In genomic region chr10:24463683-24464426, GRCh38 we compare ENCODE assay signal across 8 cellular contexts.
DNase-seq lines count a peak whose midpoint lies in the region; ATAC-seq, FAIRE-seq and TF ChIP-seq lines count a peak whose summit lies in the region.

No MANE protein-coding gene starts in this region.

- peaks cover 48% of the 10 kb centered on the region for H3K4me1 ChIP-seq in mammary epithelial cell (ENCODE audit: insufficient read depth, low read length)
- no peaks in the 10 kb centered on the region for H3K4me1 ChIP-seq in naive thymus-derived CD4-positive, alpha-beta T cell (ENCODE audit: control insufficient read depth in 2 of 2, insufficient read depth in 2 of 2, low read length in 2 of 2)
- peaks cover 3 to 4% of the 10 kb centered on the region in 2 donors for H3K4me1 ChIP-seq in aorta (ENCODE audit: control insufficient read depth in 1 of 2, insufficient read depth in 2 of 2, low read length in 2 of 2)

- BruUV-seq in mammary epithelial cell (replicated peaks; lab: Mats Ljungman, UMichigan): no TSS peak

- peaks cover 4 to 49% (median 14%) of the 10 kb centered on the region in 7 donors for H3K4me1 Mint-ChIP-seq in naive thymus-derived CD4-positive, alpha-beta T cell

- TF ChIP-seq CTCF in mammary epithelial cell (conservative IDR thresholded peaks at IDR 0.05 in 1 of 2, IDR thresholded peaks at IDR 0.05 in 1 of 2; ENCODE audit: extremely low read depth in 1 of 2, insufficient read depth in 1 of 2, low read depth in 1 of 2, low read length in 2 of 2): no peak

- peaks cover 0 to 8% (median 0%) of the 10 kb centered on the region in 11 donors for H3K9me3 Mint-ChIP-seq in naive thymus-derived CD4-positive, alpha-beta T cell

- CTCF ChIA-PET in mammary epithelial cell (lab: Charles Lee; ENCODE audit: low non-redundant PET) (no interaction called here), HEK293T (lab: Yijun Ruan, JAX) (no interaction called here)
- CTCF ChIA-PET in naive thymus-derived CD4-positive, alpha-beta T cell (lab: Charles Lee): interaction anchor here (0.7 kb wide), 1 partner anchor 42 kb away, joined by 3 read pairs; no protein-coding TSS in a partner anchor

- intact Hi-C loops in mammary epithelial cell (cut with micrococcal nuclease): loop anchor here (1.0 kb wide), 1 partner anchor 27 kb away; no protein-coding TSS in a partner anchor
- intact Hi-C loops in naive thymus-derived CD4-positive, alpha-beta T cell (cut with micrococcal nuclease): loop anchor here in 1 of 2 donors (10.0 kb wide), 3 partner anchors 261 to 1369 kb away; partner anchors contain the start of genes ARHGAP21 and MSRB2
- intact Hi-C loops in aorta (cut with DNase I): no loop called here

- H3K4me2 ChIP-seq in mammary epithelial cell (ENCODE audit: insufficient read depth, low read depth, low read length): peak overlapping the region; percentile 73

- peak; percentile 40 for FAIRE-seq in GM12891 (lab: Jason Lieb, UNC)

- H3K36me3 ChIP-seq in mammary epithelial cell (ENCODE audit: insufficient read depth, low read length) (no peaks in the 10 kb centered on the region), aorta (ENCODE audit: control insufficient read depth in 1 of 2, insufficient read depth in 2 of 2, low read length in 1 of 2) (no peaks in the 10 kb centered on the region)
- H3K36me3 ChIP-seq in naive thymus-derived CD4-positive, alpha-beta T cell (ENCODE audit: control insufficient read depth in 2 of 3, insufficient read depth in 3 of 3, low read length in 3 of 3): no peaks in the 10 kb centered on the region

- H3K9ac ChIP-seq in mammary epithelial cell (ENCODE audit: insufficient read depth, low read length): peak overlapping the region; percentile 95

- H3K36me3 Mint-ChIP-seq in naive thymus-derived CD4-positive, alpha-beta T cell: peaks cover 0 to 6% (median 0%) of the 10 kb centered on the region in 5 donors

- H3K27me3 Mint-ChIP-seq in naive thymus-derived CD4-positive, alpha-beta T cell: peaks cover 0 to 10% (median 5%) of the 10 kb centered on the region in 5 donors

- H3K4me3 ChIP-seq in mammary epithelial cell (replicated peaks in 1 of 3; ENCODE audit: insufficient read depth in 1 of 3, low read depth in 2 of 3, low read length in 3 of 3) (peak overlapping the region in 1 of 3 experiments; percentile 22), aorta (ENCODE audit: low read length in 2 of 2) (no peak overlapping the region)
- H3K4me3 ChIP-seq in naive thymus-derived CD4-positive, alpha-beta T cell (ENCODE audit: low read length): peak overlapping the region; percentile 6

- 1% methylated on average over 9 of the region's 9 CpGs for WGBS in mammary epithelial cell (ENCODE audit: low coverage, missing lambda C conversion rate)
- WGBS in aorta, 2 donors: 80 to 81% methylated on average over 9 of the region's 9 CpGs

- in situ Hi-C loops in mammary epithelial cell (cut with MboI; ENCODE audit: low sequenced_read_pairs in 2 of 2): no loop called here

- H3K9me3 ChIP-seq in mammary epithelial cell (replicated peaks; ENCODE audit: insufficient read depth, low read length): no peaks in the 10 kb centered on the region
- H3K9me3 ChIP-seq in naive thymus-derived CD4-positive, alpha-beta T cell (ENCODE audit: control insufficient read depth in 2 of 3, low read length in 3 of 3): no peaks in the 10 kb centered on the region
- H3K9me3 ChIP-seq in aorta (ENCODE audit: control insufficient read depth, low read length): no peaks in the 10 kb centered on the region

- H3K27ac Mint-ChIP-seq in naive thymus-derived CD4-positive, alpha-beta T cell: peak overlapping the region in 1 of 9 donors; percentile 78

- H2AFZ ChIP-seq in mammary epithelial cell (ENCODE audit: low read depth, low read length): peak overlapping the region; percentile 28

- DNase-seq in GM12891 (ENCODE audit: insufficient read length, low spot score): no peak
- DNase-seq in NCI-H2029 treated with DMSO at 0.1 percent for 48 hours (lab: John Stamatoyannopoulos, UW): peak; percentile 30
- peak; percentile 97 for DNase-seq in mammary epithelial cell
- DNase-seq in naive thymus-derived CD4-positive, alpha-beta T cell: peak in 1 of 9 donors; percentile 52
- DNase-seq in HEK293T (ENCODE audit: extremely low spot score): no peak
- no peak for DNase-seq in medulla oblongata (ENCODE audit: extremely low spot score)
- no peak for DNase-seq in aorta

- peak overlapping the region in 8 of 10 donors; percentile 9 to 82 (median 39) for H3K4me3 Mint-ChIP-seq in naive thymus-derived CD4-positive, alpha-beta T cell

- dilution Hi-C loops in mammary epithelial cell (cut with HindIII; ENCODE audit: low sequenced_read_pairs): no loop called here

- H4K20me1 ChIP-seq in mammary epithelial cell (ENCODE audit: insufficient read depth, low read length): no peaks in the 10 kb centered on the region

- peaks cover 22% of the 10 kb centered on the region for H3K79me2 ChIP-seq in mammary epithelial cell (ENCODE audit: insufficient read depth, low read length)

- H3K27me3 ChIP-seq in mammary epithelial cell (ENCODE audit: insufficient read depth, low read length): no peaks in the 10 kb centered on the region
- H3K27me3 ChIP-seq in naive thymus-derived CD4-positive, alpha-beta T cell (ENCODE audit: control insufficient read depth in 2 of 2, insufficient read depth in 2 of 2, low read length in 2 of 2): no peaks in the 10 kb centered on the region
- no peaks in the 10 kb centered on the region for H3K27me3 ChIP-seq in aorta (ENCODE audit: control insufficient read depth in 1 of 2, insufficient read depth in 2 of 2, low read length in 1 of 2)

- H3K27ac ChIP-seq in mammary epithelial cell (ENCODE audit: insufficient read depth, low read depth, low read length): peak overlapping the region; percentile 99
- H3K27ac ChIP-seq in naive thymus-derived CD4-positive, alpha-beta T cell (ENCODE audit: low read depth, low read length): no peak overlapping the region
- no peak overlapping the region for H3K27ac ChIP-seq in aorta (ENCODE audit: low read depth in 1 of 2, low read length in 2 of 2)

- POLR2A ChIA-PET in naive thymus-derived CD4-positive, alpha-beta T cell (lab: Charles Lee): no interaction called here
- POLR2A ChIA-PET in HEK293T (lab: Yijun Ruan, JAX): no interaction called here

- no peak for TF ChIP-seq POLR2A in GM12891 (IDR thresholded peaks at IDR 0.05; ENCODE audit: low read depth, low read length)

- peak; percentile 61 for ATAC-seq in GM21717 (IDR thresholded peaks at IDR 0.05; ENCODE audit: unreplicated experiment)
- peak; percentile 8 for ATAC-seq in naive thymus-derived CD4-positive, alpha-beta T cell
- no peak for ATAC-seq in aorta (ENCODE audit: low FRiP score)

TF ChIP-seq in GM12891, 5 proteins besides CTCF, POLR2A, EP300 and RAD21:
- TF ChIP-seq POLR2AphosphoS5 (IDR thresholded peaks at IDR 0.05; ENCODE audit: low read depth, low read length): no peak
- TF ChIP-seq TAF1 (IDR thresholded peaks at IDR 0.05; ENCODE audit: low read depth, low read length): no peak
- no peak for TF ChIP-seq SPI1 (IDR thresholded peaks at IDR 0.05; ENCODE audit: low read depth, low read length)

TF ChIP-seq in HEK293T, 16 proteins besides CTCF, POLR2A, EP300 and RAD21:
- no peak for TF ChIP-seq LEF1 (IDR thresholded peaks at IDR 0.05; ENCODE audit: borderline replicate concordance)
- TF ChIP-seq ZNF384 (IDR thresholded peaks at IDR 0.05): no peak
- TF ChIP-seq PKNOX1 (IDR thresholded peaks at IDR 0.05): no peak
- no peak for TF ChIP-seq TARDBP (IDR thresholded peaks at IDR 0.05)
- TF ChIP-seq NFRKB (IDR thresholded peaks at IDR 0.05): no peak
- TF ChIP-seq BHLHE40 (IDR thresholded peaks at IDR 0.05; ENCODE audit: borderline replicate concordance): no peak
- no peak for TF ChIP-seq HDGF (IDR thresholded peaks at IDR 0.05; ENCODE audit: borderline replicate concordance)
- TF ChIP-seq FOXK2 (IDR thresholded peaks at IDR 0.05): no peak
- TF ChIP-seq FOXA1 (IDR thresholded peaks at IDR 0.05): no peak
- TF ChIP-seq SP1 (IDR thresholded peaks at IDR 0.05): no peak
- TF ChIP-seq ELF4 (IDR thresholded peaks at IDR 0.05): no peak
TF ChIP-seq in HEK293T: peak in this region for 0.

Comparison
In these comparisons a context has a peak if more than half of its experiments do, and no peak if none do; other contexts are left out.
1. DNase-seq: peak in NCI-H2029 treated with DMSO at 0.1 percent for 48 hours (single experiment) and mammary epithelial cell (single experiment); none in GM12891 (single experiment), HEK293T (single experiment), medulla oblongata (single experiment) and aorta (0 of 2).